25 cellular contexts compared by ENCODE assay signal in genomic region chr12:10739157-10740118, GRCh38. TPM values are rescaled to one million over a fixed set of nuclear protein-coding genes. Genes with fewer than 3 reads are reported as not detected.
A peak's percentile ranks its signal among the peaks of the same experiment; 100 is the strongest.
DNase-seq lines count a peak whose midpoint lies in the region; TF ChIP-seq lines count a peak whose summit lies in the region.
"Had no signal": no experiment of that assay in that cellular context is flagged by ENCODE, and none has a peak within 500 bp of the region (broad histone marks: within the 10 kb centered on the region; RNA-seq: fewer than 3 reads in every experiment).

No MANE protein-coding gene starts in this region.

- peaks cover 30% of the 10 kb centered on the region for H3K27me3 Mint-ChIP-seq in activated CD4-positive, alpha-beta T cell treated with anti-CD3 and anti-CD28 coated beads, Interleukin-2, amount 10 ng/mL, durations not matched to agents 24 days and 14 days

- intact Hi-C loops in activated CD4-positive, alpha-beta T cell treated with anti-CD3 and anti-CD28 coated beads, Interleukin-2, amount 10 ng/mL, durations not matched to agents 24 days and 14 days (cut with micrococcal nuclease) = no loop called here
- intact Hi-C loops in posterior vena cava (cut with DNase I) (loop anchor here in 1 of 2 donors (10.0 kb wide), 1 partner anchor 125 kb away; the partner anchor contains the start of gene MAGOHB), lower leg skin (cut with DNase I; ENCODE audit: low total_unique reads) (loop anchor here (10.0 kb wide), 1 partner anchor 495 kb away; no protein-coding TSS in a partner anchor)

- DNase-seq in activated CD4-positive, alpha-beta T cell treated with anti-CD3 and anti-CD28 coated beads, Interleukin-2, amount 10 ng/mL, durations not matched to agents 24 days and 14 days = peak; percentile 49
- no peak for DNase-seq in activated CD4-positive, alpha-beta T cell treated with anti-CD3 and anti-CD28 coated beads, Interleukin-2, amount 50 U/mL, for 1 hour
- peak; percentile 37 for DNase-seq in RKO (ENCODE audit: low spot score)
- peak; percentile 54 for DNase-seq in islet precursor cell
- DNase-seq in NCI-H226 = no peak
- no peak for DNase-seq in T-helper 1 cell
- no peak for DNase-seq in posterior vena cava (ENCODE audit: low spot score)
- DNase-seq in lower leg skin (ENCODE audit: low spot score in 2 of 2) = no peak
- DNase-seq: activated CD4-positive, alpha-beta T cell treated with anti-CD3 and anti-CD28 coated beads, Interleukin-2, amount 50 U/mL, for 48 hours; activated CD8-positive, alpha-beta memory T cell treated with anti-CD3 and anti-CD28 coated beads, Interleukin-2, amount 50 U/mL, for 48 hours; activated naive CD8-positive, alpha-beta T cell treated with anti-CD3 and anti-CD28 coated beads, Interleukin-2, amount 10 ng/mL, durations not matched to agents 7 days and 5 days; body of pancreas; effector CD4-positive, alpha-beta T cell; gastrocnemius medialis; Kasumi-1; NCI-H1417; NCI-H2107; NCI-H524; small intestine; stimulated activated CD4-positive, alpha-beta T cell treated with anti-CD3 and anti-CD28 coated beads, Interleukin-2, amount 100 ng/mL, for 48 hours; thyroid gland; WERI-Rb-1 had no signal

- no peak for TF ChIP-seq POLR2A in lower leg skin (IDR thresholded peaks at IDR 0.05)

- H3K4me3 ChIP-seq in lower leg skin (ENCODE audit: low read depth, poor library complexity, severe bottlenecking) = no peak overlapping the region
- H3K4me3 ChIP-seq: BLaER1 treated with 17β-estradiol and CSF1 and Interleukin-3, amounts not matched to agents 10 nM and 100 nM; body of pancreas; gastrocnemius medialis; thyroid gland had no signal

- TF ChIP-seq CTCF in lower leg skin (IDR thresholded peaks at IDR 0.05) = no peak

- H3K4me3 Mint-ChIP-seq in activated CD4-positive, alpha-beta T cell treated with anti-CD3 and anti-CD28 coated beads, Interleukin-2, amount 10 ng/mL, durations not matched to agents 24 days and 14 days = no peak overlapping the region
- H3K4me3 Mint-ChIP-seq: activated naive CD8-positive, alpha-beta T cell treated with anti-CD3 and anti-CD28 coated beads, Interleukin-2, amount 10 ng/mL, durations not matched to agents 7 days and 5 days; stimulated activated naive CD8-positive, alpha-beta T cell treated with anti-CD3 and anti-CD28 coated beads, Interleukin-15, Interleukin-2, amounts not matched to agents 100 ng/mL and 50 ng/mL, for 24 hours; T-helper 2 cell treated with Interferon-gamma antibody and Interleukin-4, amounts not matched to agents 5 μg/mL and 100 μg/mL, for 36 hours had no signal

- H3K27ac Mint-ChIP-seq in activated CD4-positive, alpha-beta T cell treated with anti-CD3 and anti-CD28 coated beads, Interleukin-2, amount 10 ng/mL, durations not matched to agents 24 days and 14 days = no peak overlapping the region
- H3K27ac Mint-ChIP-seq: activated naive CD8-positive, alpha-beta T cell treated with anti-CD3 and anti-CD28 coated beads, Interleukin-2, amount 10 ng/mL, durations not matched to agents 7 days and 5 days; stimulated activated naive CD8-positive, alpha-beta T cell treated with anti-CD3 and anti-CD28 coated beads, Interleukin-15, Interleukin-2, amounts not matched to agents 100 ng/mL and 50 ng/mL, for 24 hours; T-helper 2 cell treated with Interferon-gamma antibody and Interleukin-4, amounts not matched to agents 5 μg/mL and 100 μg/mL, for 36 hours had no signal

- H3K36me3 Mint-ChIP-seq in activated CD4-positive, alpha-beta T cell treated with anti-CD3 and anti-CD28 coated beads, Interleukin-2, amount 10 ng/mL, durations not matched to agents 24 days and 14 days (ENCODE audit: low read depth) = peaks cover under 1% of the 10 kb centered on the region
- H3K36me3 Mint-ChIP-seq: activated naive CD8-positive, alpha-beta T cell treated with anti-CD3 and anti-CD28 coated beads, Interleukin-2, amount 10 ng/mL, durations not matched to agents 7 days and 5 days had no signal

- WGBS in lower leg skin, 2 donors = 83 to 84% methylated on average over 8 of the region's 8 CpGs

- H3K4me1 Mint-ChIP-seq in activated CD4-positive, alpha-beta T cell treated with anti-CD3 and anti-CD28 coated beads, Interleukin-2, amount 10 ng/mL, durations not matched to agents 24 days and 14 days = peaks cover 5% of the 10 kb centered on the region

- H3K9me3 Mint-ChIP-seq in activated CD4-positive, alpha-beta T cell treated with anti-CD3 and anti-CD28 coated beads, Interleukin-2, amount 10 ng/mL, durations not matched to agents 24 days and 14 days = peaks cover under 1% of the 10 kb centered on the region
- H3K9me3 Mint-ChIP-seq: stimulated activated naive CD8-positive, alpha-beta T cell treated with anti-CD3 and anti-CD28 coated beads, Interleukin-15, Interleukin-2, amounts not matched to agents 100 ng/mL and 50 ng/mL, for 24 hours; T-helper 2 cell treated with Interferon-gamma antibody and Interleukin-4, amounts not matched to agents 5 μg/mL and 100 μg/mL, for 36 hours had no signal

RNA-seq across cellular contexts. Expression of gene YBX3, which starts 16.3 kb away (rescaled TPM):
- total RNA-seq in activated CD4-positive, alpha-beta T cell treated with anti-CD3 and anti-CD28 coated beads, Interleukin-2, amount 10 ng/mL, durations not matched to agents 24 days and 14 days = 199 and 203 TPM in 2 replicates
- total RNA-seq in posterior vena cava (100 to 1,000 TPM; 386 to 502 TPM), lower leg skin (100 to 1,000 TPM; 544 to 987 (median 637) TPM)

Comparison
In these comparisons a context has a peak if more than half of its experiments do, and no peak if none do; other contexts are left out.
1. DNase-seq: peak in activated CD4-positive, alpha-beta T cell treated with anti-CD3 and anti-CD28 coated beads, Interleukin-2, amount 10 ng/mL, durations not matched to agents 24 days and 14 days (single experiment), RKO (single experiment) and islet precursor cell (single experiment); none in activated CD4-positive, alpha-beta T cell treated with anti-CD3 and anti-CD28 coated beads, Interleukin-2, amount 50 U/mL, for 1 hour (single experiment), NCI-H226 (single experiment), T-helper 1 cell (0 of 5), posterior vena cava (single experiment) and lower leg skin (0 of 2).